8 cellular contexts compared by ENCODE assay signal in the genomic region with DNA sequence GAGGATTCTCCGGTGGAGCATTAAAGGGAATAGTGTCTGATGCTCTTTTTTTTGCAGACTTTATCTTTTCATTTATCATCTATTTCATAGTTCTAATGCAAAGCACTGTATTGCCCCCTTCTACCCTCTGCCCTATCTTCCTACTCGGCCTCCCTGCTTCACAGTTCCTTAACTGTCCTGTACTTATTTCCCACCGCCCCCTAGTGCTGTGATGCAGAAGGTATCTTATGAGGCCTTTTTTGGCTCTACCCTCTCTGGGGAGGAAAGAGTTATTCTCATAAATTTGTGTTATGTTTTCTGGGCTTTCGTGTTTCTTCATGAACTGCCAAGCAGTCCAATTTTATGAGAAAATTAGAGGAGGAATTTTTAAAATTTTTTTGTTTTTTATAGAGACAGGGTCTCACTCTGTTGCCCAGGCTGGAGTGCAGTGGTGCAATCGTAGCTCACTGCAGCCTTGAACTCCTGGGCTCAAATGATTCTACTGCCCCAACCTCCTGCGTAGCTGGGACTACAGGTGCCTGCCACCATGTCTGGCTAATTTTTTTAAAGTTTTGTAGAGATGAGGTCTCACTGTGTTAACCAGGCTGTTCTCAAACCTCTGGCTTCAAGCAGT. TPM values are rescaled to one million over a fixed set of nuclear protein-coding genes. Genes with fewer than 3 reads are reported as not detected.
DNase-seq lines count a peak whose midpoint lies in the region; ATAC-seq, FAIRE-seq and TF ChIP-seq lines count a peak whose summit lies in the region.

No MANE protein-coding gene starts in this region.

- H3K27me3 ChIP-seq in adrenal gland, result no peaks in the 10 kb centered on the region
- H3K27me3 ChIP-seq in left ventricle myocardium inferior (ENCODE audit: low read depth), result no peaks in the 10 kb centered on the region
- H3K27me3 ChIP-seq in rectal smooth muscle tissue (ENCODE audit: control insufficient read depth, insufficient read depth, low read length), result no peaks in the 10 kb centered on the region

- H3K27ac ChIP-seq in adrenal gland (peak overlapping the region; percentile 73 to 99 (median 95)), left ventricle myocardium inferior (replicated peaks) (peak overlapping the region; percentile 99), rectal smooth muscle tissue (ENCODE audit: low read depth, low read length) (peak overlapping the region; percentile 86)

- ATAC-seq in GM18870 (IDR thresholded peaks at IDR 0.05; ENCODE audit: unreplicated experiment), result peak; percentile 32
- no peak for ATAC-seq in GM18868 (IDR thresholded peaks at IDR 0.05; ENCODE audit: unreplicated experiment)

- intact Hi-C loops in adrenal gland (cut with DNase I), result no loop called here
- intact Hi-C loops in left ventricle myocardium inferior (cut with micrococcal nuclease), result no loop called here

- DNase-seq in AML-193 (lab: John Stamatoyannopoulos, UW) (peak; percentile 79 to 83), RCC 7860 (ENCODE audit: low spot score) (peak; percentile 57), adrenal gland (peak in 6 of 7 donors; percentile 57 to 78 (median 64)), left ventricle myocardium inferior (no peak)
- DNase-seq in Jurkat, Clone E6-1 (ENCODE audit: low read depth, low spot score), result peak; percentile 68

- peak overlapping the region; percentile 91 for H3K4me3 ChIP-seq in Jurkat, Clone E6-1 (ENCODE audit: low read length)
- H3K4me3 ChIP-seq in adrenal gland (peak overlapping the region in 3 of 4 donors; percentile 16 to 81 (median 80)), left ventricle myocardium inferior (peak overlapping the region; percentile 90), rectal smooth muscle tissue (ENCODE audit: low read length) (peak overlapping the region; percentile 75)

- TF ChIP-seq POLR2A in adrenal gland (IDR thresholded peaks at IDR 0.05), result no peak

- H3K9me3 ChIP-seq in adrenal gland (replicated peaks in 1 of 3) (no peaks in the 10 kb centered on the region), left ventricle myocardium inferior (replicated peaks) (no peaks in the 10 kb centered on the region)

- H3K9ac ChIP-seq in rectal smooth muscle tissue (ENCODE audit: low read length), result peak overlapping the region; percentile 19

- FAIRE-seq in RCC 7860 (lab: Jason Lieb, UNC), result peak; percentile 35

- 10 to 12% (median 11%) methylated on average over 6 of the region's 6 CpGs for WGBS in adrenal gland, 4 donors

- H3K4me1 ChIP-seq in adrenal gland (replicated peaks in 1 of 2) (peaks cover 12 to 19% of the 10 kb centered on the region in 2 donors), left ventricle myocardium inferior (peaks cover 27% of the 10 kb centered on the region), rectal smooth muscle tissue (ENCODE audit: control insufficient read depth, insufficient read depth, low read length) (peaks cover 6% of the 10 kb centered on the region)

- H3K36me3 ChIP-seq in adrenal gland (replicated peaks in 1 of 2) (peaks cover 0 to 11% of the 10 kb centered on the region in 2 donors), left ventricle myocardium inferior (peaks cover 30% of the 10 kb centered on the region), rectal smooth muscle tissue (ENCODE audit: control insufficient read depth, insufficient read depth, low read length) (peaks cover 16% of the 10 kb centered on the region)

- TF ChIP-seq CTCF in adrenal gland (IDR thresholded peaks at IDR 0.05) (peak; percentile 25 to 72 (median 57)), left ventricle myocardium inferior (IDR thresholded peaks at IDR 0.05; ENCODE audit: borderline replicate concordance) (peak; percentile 66)

RNA-seq across cellular contexts. Expression of gene ITFG2, which starts 1.2 kb away (rescaled TPM):
- polyA plus RNA-seq in Jurkat, Clone E6-1 (2012; ENCODE audit: insufficient read depth, insufficient read length), result 31.9 TPM
- total RNA-seq in adrenal gland (10 to 100 TPM; 20.3 to 46.2 (median 25.5) TPM), left ventricle myocardium inferior (12.4 TPM)
- polyA plus RNA-seq in adrenal gland, result 10 to 100 TPM; 28.8 to 63.0 (median 47.7) TPM

RNA-seq across cellular contexts. Expression of gene FKBP4, which starts 18.9 kb away (rescaled TPM):
- polyA plus RNA-seq in Jurkat, Clone E6-1 (2012; ENCODE audit: insufficient read depth, insufficient read length), result 158 TPM
- 100 to 1,000 TPM in 1 of 8 donors, 10 to 100 TPM in 7; 29.8 to 110 (median 55.1) TPM for total RNA-seq in adrenal gland
- 10 to 100 TPM; 18.9 to 83.4 (median 26.5) TPM for polyA plus RNA-seq in adrenal gland
- total RNA-seq in left ventricle myocardium inferior, result 57.0 TPM

RNA-seq across cellular contexts. Expression of gene NRIP2, which starts 21.2 kb away (rescaled TPM):
- 1.3 TPM for polyA plus RNA-seq in Jurkat, Clone E6-1 (2012; ENCODE audit: insufficient read depth, insufficient read length)
- 1 to 10 TPM in 7 of 8 donors, under 1 TPM in 1; 0.87 to 9.1 (median 2.5) TPM for total RNA-seq in adrenal gland
- polyA plus RNA-seq in adrenal gland, result 1 to 10 TPM; 1.9 to 5.9 (median 5.5) TPM
- total RNA-seq in left ventricle myocardium inferior, result 1.2 TPM

RNA-seq across cellular contexts. Expression of gene TEX52, which starts 43.2 kb away (rescaled TPM):
- polyA plus RNA-seq in Jurkat, Clone E6-1 (2012; ENCODE audit: insufficient read depth, insufficient read length), result not detected
- total RNA-seq in adrenal gland (not detected), left ventricle myocardium inferior (not detected)
- not detected for polyA plus RNA-seq in adrenal gland
